ENCODE assay signal across 12 cellular contexts in the genomic region with DNA sequence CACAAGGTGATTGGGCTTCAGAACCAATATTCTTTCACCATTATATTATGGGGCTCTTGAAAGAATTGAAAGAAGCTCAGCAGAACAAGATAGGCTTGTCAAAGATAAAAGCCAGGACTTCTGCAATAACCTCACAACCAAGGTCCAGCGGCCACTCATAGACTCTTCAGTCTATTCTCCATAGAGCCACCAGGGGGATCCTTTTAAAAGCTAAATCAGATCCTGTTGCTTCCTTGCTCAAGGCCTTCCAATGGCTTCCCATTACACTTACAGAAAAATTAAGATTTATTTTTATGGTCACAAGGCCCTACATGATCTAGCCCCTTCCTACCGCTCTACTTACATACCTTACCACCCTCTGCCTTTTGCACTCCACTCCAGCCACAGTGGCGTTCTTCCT.
DNase-seq lines count a peak whose midpoint lies in the region; ATAC-seq and TF ChIP-seq lines count a peak whose summit lies in the region.
"Had no signal": no experiment of that assay in that cellular context is flagged by ENCODE, and none has a peak within 500 bp of the region (broad histone marks: within the 10 kb centered on the region; RNA-seq: fewer than 3 reads in every experiment).

No MANE protein-coding gene starts in this region.

- no peak overlapping the region for H2AFZ ChIP-seq in MM.1S (ENCODE audit: low read length)

- TF ChIP-seq CTCF in 22Rv1 (IDR thresholded peaks at IDR 0.05) (peak; percentile 72), GM10248 (IDR thresholded peaks at IDR 0.05; ENCODE audit: control extremely low read depth, extremely low read depth, low read depth, missing control alignments) (no peak), MM.1S (IDR thresholded peaks at IDR 0.05; ENCODE audit: low read length) (peak; percentile 46), brain microvascular endothelial cell (IDR thresholded peaks at IDR 0.05; ENCODE audit: low read depth, low read length, missing control alignments) (peak; percentile 22), adrenal gland (IDR thresholded peaks at IDR 0.05) (peak in 1 of 6 experiments; percentile 12)

- DNase-seq in GM10248 (ENCODE audit: extremely low spot score): peak; percentile 20
- peak; percentile 24 for DNase-seq in MM.1S
- DNase-seq in brain microvascular endothelial cell: no peak
- no peak for DNase-seq in MV-4-11 (lab: John Stamatoyannopoulos, UW)
- DNase-seq in adrenal gland: no peak
- DNase-seq in stimulated activated CD4-positive, alpha-beta T cell treated with anti-CD3 and anti-CD28 coated beads, Interleukin-15, amount 100 ng/mL, for 24 hours: no peak
- DNase-seq: activated T-cell treated with anti-CD3 and anti-CD28 coated beads, Interleukin-2, amount 50 U/mL, for 48 hours; heart right ventricle; NCI-H1694; T-cell had no signal

- no peaks in the 10 kb centered on the region for H3K4me1 ChIP-seq in MM.1S (ENCODE audit: low read length)
- H3K4me1 ChIP-seq in adrenal gland (replicated peaks in 1 of 2): no peaks in the 10 kb centered on the region
- H3K4me1 ChIP-seq: heart right ventricle had no signal

- no peak overlapping the region for H3K27ac ChIP-seq in 22Rv1
- H3K27ac ChIP-seq in MM.1S (ENCODE audit: low read length): no peak overlapping the region
- no peak overlapping the region for H3K27ac ChIP-seq in brain microvascular endothelial cell
- H3K27ac ChIP-seq in adrenal gland: no peak overlapping the region
- H3K27ac ChIP-seq: heart right ventricle had no signal

- no peak for ATAC-seq in GM18498 (IDR thresholded peaks at IDR 0.05; ENCODE audit: unreplicated experiment)
- ATAC-seq: heart right ventricle, T-cell had no signal

- H3F3A ChIP-seq in MM.1S (ENCODE audit: insufficient read depth, low read length): no peaks in the 10 kb centered on the region

- intact Hi-C loops in adrenal gland (cut with DNase I): no loop called here

- no peaks in the 10 kb centered on the region for H3K27me3 ChIP-seq in MM.1S (replicated peaks; ENCODE audit: insufficient read depth, low read length)
- H3K27me3 ChIP-seq in brain microvascular endothelial cell (replicated peaks): no peaks in the 10 kb centered on the region
- H3K27me3 ChIP-seq in adrenal gland: no peaks in the 10 kb centered on the region
- H3K27me3 ChIP-seq: heart right ventricle had no signal

- H3K9me2 ChIP-seq in MM.1S (replicated peaks; ENCODE audit: insufficient read depth, low read length): no peaks in the 10 kb centered on the region

- 84 to 88% (median 86%) methylated on average over 3 of the region's 3 CpGs for WGBS in adrenal gland, 4 donors

- H3K36me3 ChIP-seq in MM.1S (replicated peaks; ENCODE audit: insufficient read depth, low read length) (no peaks in the 10 kb centered on the region), brain microvascular endothelial cell (replicated peaks) (no peaks in the 10 kb centered on the region), adrenal gland (replicated peaks in 1 of 2) (no peaks in the 10 kb centered on the region)
- H3K36me3 ChIP-seq: heart right ventricle had no signal

- TF ChIP-seq POLR2A in adrenal gland (IDR thresholded peaks at IDR 0.05): no peak

- POLR2A ChIA-PET in GM10248 (lab: Yijun Ruan, JAX): no interaction called here

- in situ Hi-C loops in brain microvascular endothelial cell (cut with HindIII; ENCODE audit: low pct_ligation_motif_present, low sequenced_read_pairs): no loop called here

- CTCF ChIA-PET in GM10248 (lab: Yijun Ruan, JAX): interaction anchor here (0.8 to 1.4 kb wide), 7 partner anchors 8 to 846 kb away, joined by 3 to 6 read pairs (median 3); no protein-coding TSS in a partner anchor

- H3K9ac ChIP-seq in MM.1S (ENCODE audit: low read length): no peak overlapping the region

- H4K20me1 ChIP-seq in MM.1S (ENCODE audit: insufficient read depth, low read length): no peaks in the 10 kb centered on the region

- H3K4me3 ChIP-seq in MM.1S (ENCODE audit: low read length) (no peak overlapping the region), brain microvascular endothelial cell (ENCODE audit: low read depth, low read length) (no peak overlapping the region), adrenal gland (no peak overlapping the region)
- H3K4me3 ChIP-seq: heart right ventricle had no signal

- H3K79me2 ChIP-seq in MM.1S (ENCODE audit: low read length): no peaks in the 10 kb centered on the region

- no peaks in the 10 kb centered on the region for H3K9me3 ChIP-seq in MM.1S (replicated peaks; ENCODE audit: insufficient read depth, low read length)
- H3K9me3 ChIP-seq in adrenal gland (replicated peaks in 1 of 3): no peaks in the 10 kb centered on the region

- no peak overlapping the region for H3K4me2 ChIP-seq in MM.1S (ENCODE audit: low read depth, low read length)

Comparison
In these comparisons a context has a peak if more than half of its experiments do, and no peak if none do; other contexts are left out.
1. DNase-seq: peak in GM10248 (single experiment) and MM.1S (single experiment); none in brain microvascular endothelial cell (single experiment), MV-4-11 (single experiment), adrenal gland (0 of 7) and stimulated activated CD4-positive, alpha-beta T cell treated with anti-CD3 and anti-CD28 coated beads, Interleukin-15, amount 100 ng/mL, for 24 hours (single experiment).